9 cellular contexts compared by ENCODE assay signal in the genomic region with DNA sequence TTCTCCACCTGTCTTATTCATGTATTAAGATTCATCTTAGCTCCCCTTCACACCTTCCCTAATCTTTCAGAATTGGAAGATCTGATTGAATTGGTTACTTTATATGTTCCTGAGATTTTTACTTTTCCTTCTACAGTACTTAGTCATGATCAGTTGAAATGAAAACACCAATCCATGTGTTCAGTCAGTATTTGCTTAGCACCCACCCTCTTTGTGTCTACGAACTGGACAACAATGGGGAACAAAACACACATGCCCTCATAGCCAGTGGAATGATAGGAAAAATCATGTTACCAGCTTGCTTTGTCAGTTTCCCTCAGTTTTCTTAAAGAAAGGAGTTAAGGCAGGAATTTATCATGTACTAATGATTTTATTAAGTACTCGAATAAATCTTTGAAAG. TPM values are rescaled to one million over a fixed set of nuclear protein-coding genes. Genes with fewer than 3 reads are reported as not detected.
DNase-seq lines count a peak whose midpoint lies in the region; ATAC-seq and TF ChIP-seq lines count a peak whose summit lies in the region.
"Had no signal": no experiment of that assay in that cellular context is flagged by ENCODE, and none has a peak within 500 bp of the region (broad histone marks: within the 10 kb centered on the region; RNA-seq: fewer than 3 reads in every experiment).

No MANE protein-coding gene starts in this region.

- H3K4me1 Mint-ChIP-seq in activated CD4-positive, alpha-beta T cell treated with anti-CD3 and anti-CD28 coated beads, Interleukin-2, amount 10 ng/mL, durations not matched to agents 7 days and 5 days, result peaks cover 31% of the 10 kb centered on the region
- peaks cover 24% of the 10 kb centered on the region for H3K4me1 Mint-ChIP-seq in progenitor cell of endocrine pancreas (ENCODE audit: low read depth)

- H3K36me3 Mint-ChIP-seq in activated CD4-positive, alpha-beta T cell treated with anti-CD3 and anti-CD28 coated beads, Interleukin-2, amount 10 ng/mL, durations not matched to agents 7 days and 5 days (ENCODE audit: low read depth), result peaks cover 57% of the 10 kb centered on the region
- H3K36me3 Mint-ChIP-seq in progenitor cell of endocrine pancreas (ENCODE audit: insufficient read depth), result peaks cover 8% of the 10 kb centered on the region

- DNase-seq in activated CD4-positive, alpha-beta T cell treated with anti-CD3 and anti-CD28 coated beads, Interleukin-2, amount 10 ng/mL, durations not matched to agents 7 days and 5 days, result no peak
- no peak for DNase-seq in activated CD4-positive, alpha-beta T cell treated with anti-CD3 and anti-CD28 coated beads, Interleukin-2, amount 50 U/mL, for 1 hour
- no peak for DNase-seq in PC-3
- DNase-seq in dermis microvascular lymphatic vessel endothelial cell (ENCODE audit: low read depth in 2 of 2), result peak; percentile 16 to 44
- no peak for DNase-seq in progenitor cell of endocrine pancreas (ENCODE audit: low spot score, unreplicated experiment)
- no peak for DNase-seq in NCI-H345 (lab: John Stamatoyannopoulos, UW)

- POLR2A ChIA-PET in activated CD4-positive, alpha-beta T cell treated with anti-CD3 and anti-CD28 coated beads, Interleukin-2, amount 10 ng/mL, durations not matched to agents 7 days and 5 days (lab: Charles Lee), result no interaction called here
- POLR2A ChIA-PET in PC-3 (lab: Charles Lee; ENCODE audit: unreplicated experiment), result no interaction called here

- H3K79me2 ChIP-seq in PC-3 (ENCODE audit: low read length), result peaks cover 63% of the 10 kb centered on the region

- no peaks in the 10 kb centered on the region for H3K27me3 ChIP-seq in PC-3 (ENCODE audit: low read length)

- ATAC-seq in PC-3 (no peak), GM18519 (IDR thresholded peaks at IDR 0.05; ENCODE audit: low FRiP score, unreplicated experiment) (no peak), GM21515 (IDR thresholded peaks at IDR 0.05; ENCODE audit: unreplicated experiment) (no peak)

- H4K20me1 ChIP-seq in PC-3 (ENCODE audit: low read length), result peaks cover 26% of the 10 kb centered on the region

- no peaks in the 10 kb centered on the region for H3K9me3 Mint-ChIP-seq in activated CD4-positive, alpha-beta T cell treated with anti-CD3 and anti-CD28 coated beads, Interleukin-2, amount 10 ng/mL, durations not matched to agents 7 days and 5 days
- H3K9me3 Mint-ChIP-seq in progenitor cell of endocrine pancreas (ENCODE audit: low read depth), result no peaks in the 10 kb centered on the region

- intact Hi-C loops in PC-3 (cut with micrococcal nuclease), result loop anchor here (5.0 kb wide), 1 partner anchor 35 kb away; no protein-coding TSS in a partner anchor

- TF ChIP-seq CTCF in PC-3 (conservative IDR thresholded peaks at IDR 0.05; ENCODE audit: low read depth, low read length) (no peak), progenitor cell of endocrine pancreas (IDR thresholded peaks at IDR 0.05; ENCODE audit: unreplicated experiment) (no peak)

- H3K4me2 ChIP-seq in PC-3 (ENCODE audit: low read length), result peak overlapping the region; percentile 100

- H3K36me3 ChIP-seq in PC-3 (ENCODE audit: low read depth, low read length), result peaks cover 10% of the 10 kb centered on the region

- peaks cover 25% of the 10 kb centered on the region for H3K4me1 ChIP-seq in PC-3 (ENCODE audit: insufficient read depth, low read length)

- 0 out of 2 replicates have a peak overlapping the region, but pooled peaks have one; percentile 16 for H3K27ac ChIP-seq in PC-3 (ENCODE audit: low read length)
- H3K27ac ChIP-seq: thoracic aorta had no signal

- peak overlapping the region; percentile 98; the same call in 1 of the 2 replicates for H3K9ac ChIP-seq in PC-3 (ENCODE audit: low read length)

- H3K27me3 Mint-ChIP-seq in activated CD4-positive, alpha-beta T cell treated with anti-CD3 and anti-CD28 coated beads, Interleukin-2, amount 10 ng/mL, durations not matched to agents 7 days and 5 days, result no peaks in the 10 kb centered on the region
- H3K27me3 Mint-ChIP-seq in progenitor cell of endocrine pancreas, result no peaks in the 10 kb centered on the region

- no peaks in the 10 kb centered on the region for H3K9me3 ChIP-seq in PC-3 (ENCODE audit: low read length)
- H3K9me3 ChIP-seq: thoracic aorta had no signal

- no peaks in the 10 kb centered on the region for H3K9me2 ChIP-seq in PC-3 (replicated peaks; ENCODE audit: low read length)

- CTCF ChIA-PET in activated CD4-positive, alpha-beta T cell treated with anti-CD3 and anti-CD28 coated beads, Interleukin-2, amount 10 ng/mL, durations not matched to agents 7 days and 5 days (lab: Charles Lee), result interaction anchor here (1.0 to 1.5 kb wide), 3 partner anchors 12 to 39 kb away, joined by 3 to 4 read pairs (median 3); no protein-coding TSS in a partner anchor
- CTCF ChIA-PET in PC-3 (lab: Charles Lee), result no interaction called here

- peak overlapping the region; percentile 94 for H3K4me3 ChIP-seq in PC-3 (ENCODE audit: low read length)

- no TSS peak for BruUV-seq in PC-3 (replicated peaks; lab: Mats Ljungman, UMichigan)

- peak overlapping the region; percentile 98 for H3K27ac Mint-ChIP-seq in activated CD4-positive, alpha-beta T cell treated with anti-CD3 and anti-CD28 coated beads, Interleukin-2, amount 10 ng/mL, durations not matched to agents 7 days and 5 days
- H3K27ac Mint-ChIP-seq in progenitor cell of endocrine pancreas, result peak overlapping the region; percentile 100

- H2AFZ ChIP-seq in PC-3 (ENCODE audit: low read length), result no peak overlapping the region

- H3F3A ChIP-seq in PC-3 (ENCODE audit: low read length, unreplicated experiment), result peaks cover 5% of the 10 kb centered on the region

- H3K4me3 Mint-ChIP-seq in activated CD4-positive, alpha-beta T cell treated with anti-CD3 and anti-CD28 coated beads, Interleukin-2, amount 10 ng/mL, durations not matched to agents 7 days and 5 days, result peak overlapping the region; percentile 93
- peak overlapping the region; percentile 100 for H3K4me3 Mint-ChIP-seq in progenitor cell of endocrine pancreas (ENCODE audit: low read depth)

RNA-seq across cellular contexts. Expression of a gene that starts 2.0 kb away (rescaled TPM):
- 10 to 100 TPM; 32.3 to 38.4 TPM for total RNA-seq in activated CD4-positive, alpha-beta T cell treated with anti-CD3 and anti-CD28 coated beads, Interleukin-2, amount 10 ng/mL, durations not matched to agents 7 days and 5 days
- total RNA-seq in PC-3 (2014; rRNA removed) (18.6 and 21.2 TPM in 2 replicates), dermis microvascular lymphatic vessel endothelial cell (7.7 and 11.3 TPM in 2 replicates), progenitor cell of endocrine pancreas (15.0 TPM in 2 replicates)

RNA-seq across cellular contexts. Expression of a gene that starts 3.0 kb away (rescaled TPM):
- 100 to 1,000 TPM; 105 to 127 TPM for total RNA-seq in activated CD4-positive, alpha-beta T cell treated with anti-CD3 and anti-CD28 coated beads, Interleukin-2, amount 10 ng/mL, durations not matched to agents 7 days and 5 days
- total RNA-seq in PC-3 (2014; rRNA removed) (71.6 and 87.9 TPM in 2 replicates), dermis microvascular lymphatic vessel endothelial cell (86.9 and 88.1 TPM in 2 replicates), progenitor cell of endocrine pancreas (108 and 111 TPM in 2 replicates)

RNA-seq across cellular contexts. Expression of a gene that starts 56.9 kb away (rescaled TPM):
- total RNA-seq in activated CD4-positive, alpha-beta T cell treated with anti-CD3 and anti-CD28 coated beads, Interleukin-2, amount 10 ng/mL, durations not matched to agents 7 days and 5 days, result 10 to 100 TPM; 10.3 to 11.6 TPM
- total RNA-seq in PC-3 (2014; rRNA removed) (2.9 and 5.0 TPM in 2 replicates), dermis microvascular lymphatic vessel endothelial cell (4.3 and 5.3 TPM in 2 replicates), progenitor cell of endocrine pancreas (18.2 and 23.0 TPM in 2 replicates)

Comparison
In these comparisons a context has a peak if more than half of its experiments do, and no peak if none do; other contexts are left out.
1. DNase-seq: peak in dermis microvascular lymphatic vessel endothelial cell (2 of 2); none in activated CD4-positive, alpha-beta T cell treated with anti-CD3 and anti-CD28 coated beads, Interleukin-2, amount 10 ng/mL, durations not matched to agents 7 days and 5 days (single experiment), activated CD4-positive, alpha-beta T cell treated with anti-CD3 and anti-CD28 coated beads, Interleukin-2, amount 50 U/mL, for 1 hour (single experiment), PC-3 (single experiment), progenitor cell of endocrine pancreas (single experiment) and NCI-H345 (single experiment).